1 cellular context compared by ENCODE assay signal in genomic region chr12:15789215-15790171, GRCh38.
TF ChIP-seq lines count a peak whose summit lies in the region.

TSS of gene EPS8 (minus strand) at chr12:15789388. CDS start at chr12:15682951, 106,437 bp downstream.

TF ChIP-seq in HepG2, 621 proteins besides CTCF, POLR2A, EP300 and RAD21 (continued from another document and continues in another):
- TF ChIP-seq, protein P1, sequence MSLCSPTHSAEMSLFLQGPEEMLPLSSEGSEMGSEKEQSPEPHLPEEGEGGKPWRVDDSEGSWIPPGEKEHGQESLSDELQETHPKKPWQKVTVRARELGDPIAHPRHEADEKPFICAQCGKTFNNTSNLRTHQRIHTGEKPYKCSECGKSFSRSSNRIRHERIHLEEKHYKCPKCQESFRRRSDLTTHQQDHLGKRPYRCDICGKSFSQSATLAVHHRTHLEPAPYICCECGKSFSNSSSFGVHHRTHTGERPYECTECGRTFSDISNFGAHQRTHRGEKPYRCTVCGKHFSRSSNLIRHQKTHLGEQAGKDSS (CRISPR knock-in tag; IDR thresholded peaks at IDR 0.05; ENCODE audit: borderline replicate concordance, low read depth), result peak; percentile 39; the same call in 1 of the 2 replicates
- 0 out of 2 replicates have a peak, but pooled peaks have one; percentile 6 for TF ChIP-seq ZNF7 (CRISPR knock-in tag; IDR thresholded peaks at IDR 0.05)
- peak; percentile 59 for TF ChIP-seq RARA (CRISPR knock-in tag; IDR thresholded peaks at IDR 0.05)
- peak; percentile 57 for TF ChIP-seq ZNF274 (CRISPR knock-in tag; IDR thresholded peaks at IDR 0.05)
- TF ChIP-seq ARID2 (CRISPR knock-in tag; IDR thresholded peaks at IDR 0.05; ENCODE audit: borderline replicate concordance), result peak; percentile 92
- TF ChIP-seq, protein P2, sequence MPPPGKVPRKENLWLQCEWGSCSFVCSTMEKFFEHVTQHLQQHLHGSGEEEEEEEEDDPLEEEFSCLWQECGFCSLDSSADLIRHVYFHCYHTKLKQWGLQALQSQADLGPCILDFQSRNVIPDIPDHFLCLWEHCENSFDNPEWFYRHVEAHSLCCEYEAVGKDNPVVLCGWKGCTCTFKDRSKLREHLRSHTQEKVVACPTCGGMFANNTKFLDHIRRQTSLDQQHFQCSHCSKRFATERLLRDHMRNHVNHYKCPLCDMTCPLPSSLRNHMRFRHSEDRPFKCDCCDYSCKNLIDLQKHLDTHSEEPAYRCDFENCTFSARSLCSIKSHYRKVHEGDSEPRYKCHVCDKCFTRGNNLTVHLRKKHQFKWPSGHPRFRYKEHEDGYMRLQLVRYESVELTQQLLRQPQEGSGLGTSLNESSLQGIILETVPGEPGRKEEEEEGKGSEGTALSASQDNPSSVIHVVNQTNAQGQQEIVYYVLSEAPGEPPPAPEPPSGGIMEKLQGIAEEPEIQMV (CRISPR knock-in tag; IDR thresholded peaks at IDR 0.05; ENCODE audit: low read depth), result peak; percentile 68
- no peak for TF ChIP-seq ZNF383 (CRISPR knock-in tag; IDR thresholded peaks at IDR 0.05; ENCODE audit: borderline replicate concordance)
- TF ChIP-seq, protein P3, sequence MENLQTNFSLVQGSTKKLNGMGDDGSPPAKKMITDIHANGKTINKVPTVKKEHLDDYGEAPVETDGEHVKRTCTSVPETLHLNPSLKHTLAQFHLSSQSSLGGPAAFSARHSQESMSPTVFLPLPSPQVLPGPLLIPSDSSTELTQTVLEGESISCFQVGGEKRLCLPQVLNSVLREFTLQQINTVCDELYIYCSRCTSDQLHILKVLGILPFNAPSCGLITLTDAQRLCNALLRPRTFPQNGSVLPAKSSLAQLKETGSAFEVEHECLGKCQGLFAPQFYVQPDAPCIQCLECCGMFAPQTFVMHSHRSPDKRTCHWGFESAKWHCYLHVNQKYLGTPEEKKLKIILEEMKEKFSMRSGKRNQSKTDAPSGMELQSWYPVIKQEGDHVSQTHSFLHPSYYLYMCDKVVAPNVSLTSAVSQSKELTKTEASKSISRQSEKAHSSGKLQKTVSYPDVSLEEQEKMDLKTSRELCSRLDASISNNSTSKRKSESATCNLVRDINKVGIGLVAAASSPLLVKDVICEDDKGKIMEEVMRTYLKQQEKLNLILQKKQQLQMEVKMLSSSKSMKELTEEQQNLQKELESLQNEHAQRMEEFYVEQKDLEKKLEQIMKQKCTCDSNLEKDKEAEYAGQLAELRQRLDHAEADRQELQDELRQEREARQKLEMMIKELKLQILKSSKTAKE (CRISPR knock-in tag; IDR thresholded peaks at IDR 0.05; ENCODE audit: borderline replicate concordance), result peak; percentile 82
- no peak for TF ChIP-seq PAF1 (CRISPR knock-in tag; IDR thresholded peaks at IDR 0.05)
- no peak for TF ChIP-seq ZNF484 (CRISPR knock-in tag; IDR thresholded peaks at IDR 0.05; ENCODE audit: borderline replicate concordance, low read depth)
- peak; percentile 78; the same call in 1 of the 2 replicates for TF ChIP-seq FOXJ3 (CRISPR knock-in tag; IDR thresholded peaks at IDR 0.05; ENCODE audit: borderline replicate concordance)
- TF ChIP-seq ZNF280B (CRISPR knock-in tag; IDR thresholded peaks at IDR 0.05; ENCODE audit: borderline replicate concordance), result peak; percentile 78
- peak; percentile 65; the same call in 1 of the 3 replicates for TF ChIP-seq MXI1 (IDR thresholded peaks at IDR 0.05; ENCODE audit: borderline replicate concordance, low read depth, low read length)
- peak; percentile 19; the same call in 1 of the 2 replicates for TF ChIP-seq ZBTB44 (CRISPR knock-in tag; IDR thresholded peaks at IDR 0.05)
- no peak for TF ChIP-seq ZFP36L2 (CRISPR knock-in tag; IDR thresholded peaks at IDR 0.05)
- TF ChIP-seq ZNF839 (CRISPR knock-in tag; IDR thresholded peaks at IDR 0.05; ENCODE audit: borderline replicate concordance), result no peak
- TF ChIP-seq PRPF4 (IDR thresholded peaks at IDR 0.05; ENCODE audit: low read depth, low read length, poor library complexity, severe bottlenecking), result no peak
- no peak for TF ChIP-seq SOX6 (IDR thresholded peaks at IDR 0.05)
- peak; percentile 83 for TF ChIP-seq SOX6 (CRISPR knock-in tag; IDR thresholded peaks at IDR 0.05)
- TF ChIP-seq, protein P4, sequence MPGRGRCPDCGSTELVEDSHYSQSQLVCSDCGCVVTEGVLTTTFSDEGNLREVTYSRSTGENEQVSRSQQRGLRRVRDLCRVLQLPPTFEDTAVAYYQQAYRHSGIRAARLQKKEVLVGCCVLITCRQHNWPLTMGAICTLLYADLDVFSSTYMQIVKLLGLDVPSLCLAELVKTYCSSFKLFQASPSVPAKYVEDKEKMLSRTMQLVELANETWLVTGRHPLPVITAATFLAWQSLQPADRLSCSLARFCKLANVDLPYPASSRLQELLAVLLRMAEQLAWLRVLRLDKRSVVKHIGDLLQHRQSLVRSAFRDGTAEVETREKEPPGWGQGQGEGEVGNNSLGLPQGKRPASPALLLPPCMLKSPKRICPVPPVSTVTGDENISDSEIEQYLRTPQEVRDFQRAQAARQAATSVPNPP (CRISPR knock-in tag; IDR thresholded peaks at IDR 0.05), result peak; percentile 91
- TF ChIP-seq, protein P5, sequence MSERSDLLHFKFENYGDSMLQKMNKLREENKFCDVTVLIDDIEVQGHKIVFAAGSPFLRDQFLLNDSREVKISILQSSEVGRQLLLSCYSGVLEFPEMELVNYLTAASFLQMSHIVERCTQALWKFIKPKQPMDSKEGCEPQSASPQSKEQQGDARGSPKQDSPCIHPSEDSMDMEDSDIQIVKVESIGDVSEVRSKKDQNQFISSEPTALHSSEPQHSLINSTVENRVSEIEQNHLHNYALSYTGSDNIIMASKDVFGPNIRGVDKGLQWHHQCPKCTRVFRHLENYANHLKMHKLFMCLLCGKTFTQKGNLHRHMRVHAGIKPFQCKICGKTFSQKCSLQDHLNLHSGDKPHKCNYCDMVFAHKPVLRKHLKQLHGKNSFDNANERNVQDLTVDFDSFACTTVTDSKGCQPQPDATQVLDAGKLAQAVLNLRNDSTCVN (CRISPR knock-in tag; IDR thresholded peaks at IDR 0.05; ENCODE audit: borderline replicate concordance), result no peak; the same call in 1 of the 2 replicates
- TF ChIP-seq MEIS2 (CRISPR knock-in tag; IDR thresholded peaks at IDR 0.05), result peak; percentile 77; the same call in 1 of the 2 replicates
- no peak for TF ChIP-seq GABPA (IDR thresholded peaks at IDR 0.05; ENCODE audit: low read depth, low read length)
- TF ChIP-seq GABPA (CRISPR knock-in tag; IDR thresholded peaks at IDR 0.05; ENCODE audit: low read depth), result no peak; the same call in none of the 2 replicates
- TF ChIP-seq ATRX (CRISPR knock-in tag; IDR thresholded peaks at IDR 0.05; ENCODE audit: borderline replicate concordance), result no peak
- peak; percentile 91 for TF ChIP-seq ZNF788 (CRISPR knock-in tag; IDR thresholded peaks at IDR 0.05; ENCODE audit: borderline replicate concordance)
- TF ChIP-seq ETS1 (CRISPR knock-in tag; IDR thresholded peaks at IDR 0.05), result 0 out of 2 replicates have a peak, but pooled peaks have one; percentile 29
- 0 out of 2 replicates have a peak, but pooled peaks have one; percentile 68 for TF ChIP-seq PRMT3 (CRISPR knock-in tag; IDR thresholded peaks at IDR 0.05; ENCODE audit: borderline replicate concordance, low read depth)
- TF ChIP-seq ATF2 (CRISPR knock-in tag; IDR thresholded peaks at IDR 0.05), result peak; percentile 40
- TF ChIP-seq GATAD2A (CRISPR knock-in tag; IDR thresholded peaks at IDR 0.05), result peak; percentile 53
- TF ChIP-seq PAWR (CRISPR knock-in tag; IDR thresholded peaks at IDR 0.05; ENCODE audit: borderline replicate concordance), result no peak
- TF ChIP-seq ZNF3 (CRISPR knock-in tag; IDR thresholded peaks at IDR 0.05), result no peak
- no peak for TF ChIP-seq MEIS1 (CRISPR knock-in tag; IDR thresholded peaks at IDR 0.05; ENCODE audit: borderline replicate concordance)
- TF ChIP-seq ZNF143 (CRISPR knock-in tag; IDR thresholded peaks at IDR 0.05), result no peak
- TF ChIP-seq, protein P6, sequence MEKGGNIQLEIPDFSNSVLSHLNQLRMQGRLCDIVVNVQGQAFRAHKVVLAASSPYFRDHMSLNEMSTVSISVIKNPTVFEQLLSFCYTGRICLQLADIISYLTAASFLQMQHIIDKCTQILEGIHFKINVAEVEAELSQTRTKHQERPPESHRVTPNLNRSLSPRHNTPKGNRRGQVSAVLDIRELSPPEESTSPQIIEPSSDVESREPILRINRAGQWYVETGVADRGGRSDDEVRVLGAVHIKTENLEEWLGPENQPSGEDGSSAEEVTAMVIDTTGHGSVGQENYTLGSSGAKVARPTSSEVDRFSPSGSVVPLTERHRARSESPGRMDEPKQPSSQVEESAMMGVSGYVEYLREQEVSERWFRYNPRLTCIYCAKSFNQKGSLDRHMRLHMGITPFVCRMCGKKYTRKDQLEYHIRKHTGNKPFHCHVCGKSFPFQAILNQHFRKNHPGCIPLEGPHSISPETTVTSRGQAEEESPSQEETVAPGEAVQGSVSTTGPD (CRISPR knock-in tag; IDR thresholded peaks at IDR 0.05), result 0 out of 2 replicates have a peak, but pooled peaks have one; percentile 71
- TF ChIP-seq, protein P7, sequence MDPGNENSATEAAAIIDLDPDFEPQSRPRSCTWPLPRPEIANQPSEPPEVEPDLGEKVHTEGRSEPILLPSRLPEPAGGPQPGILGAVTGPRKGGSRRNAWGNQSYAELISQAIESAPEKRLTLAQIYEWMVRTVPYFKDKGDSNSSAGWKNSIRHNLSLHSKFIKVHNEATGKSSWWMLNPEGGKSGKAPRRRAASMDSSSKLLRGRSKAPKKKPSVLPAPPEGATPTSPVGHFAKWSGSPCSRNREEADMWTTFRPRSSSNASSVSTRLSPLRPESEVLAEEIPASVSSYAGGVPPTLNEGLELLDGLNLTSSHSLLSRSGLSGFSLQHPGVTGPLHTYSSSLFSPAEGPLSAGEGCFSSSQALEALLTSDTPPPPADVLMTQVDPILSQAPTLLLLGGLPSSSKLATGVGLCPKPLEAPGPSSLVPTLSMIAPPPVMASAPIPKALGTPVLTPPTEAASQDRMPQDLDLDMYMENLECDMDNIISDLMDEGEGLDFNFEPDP (CRISPR knock-in tag; conservative IDR thresholded peaks at IDR 0.05), result no peak
- peak; percentile 62 for TF ChIP-seq HDAC2 (CRISPR knock-in tag; IDR thresholded peaks at IDR 0.05)
- TF ChIP-seq NFE2 (CRISPR knock-in tag; IDR thresholded peaks at IDR 0.05), result no peak
- TF ChIP-seq, protein P8, sequence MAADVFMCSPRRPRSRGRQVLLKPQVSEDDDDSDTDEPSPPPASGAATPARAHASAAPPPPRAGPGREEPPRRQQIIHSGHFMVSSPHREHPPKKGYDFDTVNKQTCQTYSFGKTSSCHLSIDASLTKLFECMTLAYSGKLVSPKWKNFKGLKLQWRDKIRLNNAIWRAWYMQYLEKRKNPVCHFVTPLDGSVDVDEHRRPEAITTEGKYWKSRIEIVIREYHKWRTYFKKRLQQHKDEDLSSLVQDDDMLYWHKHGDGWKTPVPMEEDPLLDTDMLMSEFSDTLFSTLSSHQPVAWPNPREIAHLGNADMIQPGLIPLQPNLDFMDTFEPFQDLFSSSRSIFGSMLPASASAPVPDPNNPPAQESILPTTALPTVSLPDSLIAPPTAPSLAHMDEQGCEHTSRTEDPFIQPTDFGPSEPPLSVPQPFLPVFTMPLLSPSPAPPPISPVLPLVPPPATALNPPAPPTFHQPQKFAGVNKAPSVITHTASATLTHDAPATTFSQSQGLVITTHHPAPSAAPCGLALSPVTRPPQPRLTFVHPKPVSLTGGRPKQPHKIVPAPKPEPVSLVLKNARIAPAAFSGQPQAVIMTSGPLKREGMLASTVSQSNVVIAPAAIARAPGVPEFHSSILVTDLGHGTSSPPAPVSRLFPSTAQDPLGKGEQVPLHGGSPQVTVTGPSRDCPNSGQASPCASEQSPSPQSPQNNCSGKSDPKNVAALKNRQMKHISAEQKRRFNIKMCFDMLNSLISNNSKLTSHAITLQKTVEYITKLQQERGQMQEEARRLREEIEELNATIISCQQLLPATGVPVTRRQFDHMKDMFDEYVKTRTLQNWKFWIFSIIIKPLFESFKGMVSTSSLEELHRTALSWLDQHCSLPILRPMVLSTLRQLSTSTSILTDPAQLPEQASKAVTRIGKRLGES (CRISPR knock-in tag; IDR thresholded peaks at IDR 0.05; ENCODE audit: borderline replicate concordance), result no peak
- no peak; the same call in 1 of the 2 replicates for TF ChIP-seq JUNB (CRISPR knock-in tag; IDR thresholded peaks at IDR 0.05; ENCODE audit: borderline replicate concordance)
